25 cellular contexts compared by ENCODE assay signal in the genomic region with DNA sequence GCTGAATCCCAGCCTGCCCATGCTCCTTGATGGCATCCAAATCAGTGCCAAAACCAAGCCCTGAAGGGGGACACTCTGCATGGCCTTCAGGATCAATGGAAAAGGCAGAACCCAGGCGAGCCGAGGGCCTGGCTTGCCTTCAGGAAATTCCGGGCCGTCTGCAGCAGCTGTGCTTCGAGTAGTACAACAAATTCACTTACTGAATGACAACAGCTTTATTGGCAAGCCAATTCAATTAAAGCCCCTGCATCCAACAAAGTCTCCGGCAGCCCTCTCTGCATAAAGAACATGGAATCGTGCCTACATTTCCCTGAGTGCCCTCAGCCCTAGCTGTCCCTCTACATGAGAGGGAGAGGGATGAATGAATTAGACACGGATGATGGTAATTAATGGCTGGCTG.
DNase-seq lines count a peak whose midpoint lies in the region; ATAC-seq, FAIRE-seq and TF ChIP-seq lines count a peak whose summit lies in the region.
"Had no signal": no experiment of that assay in that cellular context is flagged by ENCODE, and none has a peak within 500 bp of the region (broad histone marks: within the 10 kb centered on the region; RNA-seq: fewer than 3 reads in every experiment).

No MANE protein-coding gene starts in this region.

- no peak for FAIRE-seq in HepG2 (lab: Jason Lieb, UNC)
- FAIRE-seq: astrocyte, GM18507, H1 had no signal

- no peaks in the 10 kb centered on the region for H4K20me1 ChIP-seq in HepG2 (ENCODE audit: insufficient read depth, low read length)

- no peak overlapping the region for H3K4me3 ChIP-seq in colonic mucosa
- no peak overlapping the region for H3K4me3 ChIP-seq in ovary
- H3K4me3 ChIP-seq in HepG2 (replicated peaks in 1 of 3; ENCODE audit: insufficient read depth in 1 of 3, low read depth in 2 of 3, low read length in 3 of 3): no peak overlapping the region
- H3K4me3 ChIP-seq: gastroesophageal sphincter had no signal

- H3K27me3 ChIP-seq in colonic mucosa (no peaks in the 10 kb centered on the region), ovary (no peaks in the 10 kb centered on the region), HepG2 (ENCODE audit: control insufficient read depth in 1 of 2, insufficient read depth in 2 of 2, low read length in 2 of 2) (no peaks in the 10 kb centered on the region)
- H3K27me3 ChIP-seq: gastroesophageal sphincter had no signal

- ATAC-seq in stimulated activated memory B cell treated with anti-CD40 and anti-IgM and Interleukin-4, amounts not matched to agents 10 μg/mL and 1 μg/mL and 100 μg/mL, for 72 hours: no peak
- ATAC-seq in GM18867 (IDR thresholded peaks at IDR 0.05; ENCODE audit: unreplicated experiment) (no peak), HepG2 (no peak)
- ATAC-seq: gastroesophageal sphincter; left colon; stimulated activated naive CD8-positive, alpha-beta T cell treated with anti-CD3 and anti-CD28 coated beads, Interleukin-15, amount 100 ng/mL, for 72 hours had no signal

- H3K4me1 Mint-ChIP-seq in stimulated activated memory B cell treated with anti-CD40 and anti-IgM and Interleukin-4, amounts not matched to agents 10 μg/mL and 1 μg/mL and 100 μg/mL, for 72 hours: peaks cover 92% of the 10 kb centered on the region
- H3K4me1 Mint-ChIP-seq: stimulated activated naive CD8-positive, alpha-beta T cell treated with anti-CD3 and anti-CD28 coated beads, Interleukin-15, amount 100 ng/mL, for 72 hours had no signal

- CTCF ChIA-PET in HepG2 (lab: Yijun Ruan, JAX; ENCODE audit: low intra/inter-chr PET ratio, low total read pairs): no interaction called here

- TF ChIP-seq EP300 in ovary (IDR thresholded peaks at IDR 0.05) (no peak), HepG2 (IDR thresholded peaks at IDR 0.05; ENCODE audit: low read depth in 2 of 2, low read length in 2 of 2) (no peak), HepG2 (CRISPR knock-in tag; IDR thresholded peaks at IDR 0.05; ENCODE audit: borderline replicate concordance) (no peak)

- POLR2A ChIA-PET in HepG2 (lab: Yijun Ruan, JAX): no interaction called here

- 81 to 85% (median 84%) methylated on average over 8 of the region's 8 CpGs for WGBS in ovary, 3 donors
- WGBS in HepG2 (ENCODE audit: low lambda C conversion rate): 55% methylated on average over 6 of the region's 8 CpGs

- H3K27ac ChIP-seq in colonic mucosa: no peak overlapping the region
- no peak overlapping the region for H3K27ac ChIP-seq in ovary
- H3K27ac ChIP-seq in HepG2 (ENCODE audit: extremely low read length, insufficient read depth, low read length): no peak overlapping the region
- H3K27ac ChIP-seq: gastroesophageal sphincter had no signal

- no peaks in the 10 kb centered on the region for H3K79me2 ChIP-seq in HepG2 (ENCODE audit: insufficient read depth, low read length)

- H3K4me1 ChIP-seq in colonic mucosa: no peaks in the 10 kb centered on the region
- H3K4me1 ChIP-seq in ovary (ENCODE audit: insufficient read depth): no peaks in the 10 kb centered on the region
- no peaks in the 10 kb centered on the region for H3K4me1 ChIP-seq in HepG2 (ENCODE audit: insufficient read depth, low read length)
- H3K4me1 ChIP-seq: gastroesophageal sphincter had no signal

- no peak overlapping the region for H3K4me2 ChIP-seq in HepG2 (ENCODE audit: low read depth, low read length)

- peaks cover 7% of the 10 kb centered on the region for H3K9me3 Mint-ChIP-seq in stimulated activated memory B cell treated with anti-CD40 and anti-IgM and Interleukin-4, amounts not matched to agents 10 μg/mL and 1 μg/mL and 100 μg/mL, for 72 hours
- H3K9me3 Mint-ChIP-seq: stimulated activated naive CD8-positive, alpha-beta T cell treated with anti-CD3 and anti-CD28 coated beads, Interleukin-15, amount 100 ng/mL, for 72 hours; T-helper 2 cell treated with Interferon-gamma antibody and Interleukin-4, amounts not matched to agents 5 μg/mL and 100 μg/mL, for 36 hours had no signal

- no peak overlapping the region for H3K9ac ChIP-seq in colonic mucosa (ENCODE audit: low read depth in 2 of 2, low read length in 2 of 2)
- H3K9ac ChIP-seq in HepG2 (ENCODE audit: insufficient read depth, low read depth, low read length): no peak overlapping the region

- in situ Hi-C loops in HepG2 (cut with HindIII; ENCODE audit: extremely low pct_ligation_motif_present, low pct_unique_long_range_greater_than_20kb): no loop called here

- no peak overlapping the region for H2AFZ ChIP-seq in HepG2 (ENCODE audit: low read length)

- no peak overlapping the region for H3K4me3 Mint-ChIP-seq in stimulated activated memory B cell treated with anti-CD40 and anti-IgM and Interleukin-4, amounts not matched to agents 10 μg/mL and 1 μg/mL and 100 μg/mL, for 72 hours
- H3K4me3 Mint-ChIP-seq: activated naive CD8-positive, alpha-beta T cell treated with anti-CD3 and anti-CD28 coated beads, Interleukin-2, amount 10 ng/mL, durations not matched to agents 7 days and 5 days; stimulated activated naive CD8-positive, alpha-beta T cell treated with anti-CD3 and anti-CD28 coated beads, Interleukin-15, amount 100 ng/mL, for 72 hours; T-helper 2 cell treated with Interferon-gamma antibody and Interleukin-4, amounts not matched to agents 5 μg/mL and 100 μg/mL, for 36 hours had no signal

- no peaks in the 10 kb centered on the region for H3K9me3 ChIP-seq in colonic mucosa
- no peaks in the 10 kb centered on the region for H3K9me3 ChIP-seq in ovary
- H3K9me3 ChIP-seq in HepG2 (ENCODE audit: low read length): no peaks in the 10 kb centered on the region
- H3K9me3 ChIP-seq: gastroesophageal sphincter had no signal

- H3K27me3 Mint-ChIP-seq in stimulated activated memory B cell treated with anti-CD40 and anti-IgM and Interleukin-4, amounts not matched to agents 10 μg/mL and 1 μg/mL and 100 μg/mL, for 72 hours: no peaks in the 10 kb centered on the region

- intact Hi-C loops in colonic mucosa (cut with DNase I): no loop called here
- intact Hi-C loops in ovary (cut with DNase I): no loop called here
- intact Hi-C loops in HepG2 (cut with micrococcal nuclease; ENCODE audit: unreplicated experiment): no loop called here

- TF ChIP-seq CTCF in colonic mucosa (IDR thresholded peaks at IDR 0.05) (no peak), ovary (IDR thresholded peaks at IDR 0.05) (no peak), HepG2 (CRISPR knock-in tag; IDR thresholded peaks at IDR 0.05) (no peak)

- peak overlapping the region; percentile 96 for H3K27ac Mint-ChIP-seq in stimulated activated memory B cell treated with anti-CD40 and anti-IgM and Interleukin-4, amounts not matched to agents 10 μg/mL and 1 μg/mL and 100 μg/mL, for 72 hours
- H3K27ac Mint-ChIP-seq: activated naive CD8-positive, alpha-beta T cell treated with anti-CD3 and anti-CD28 coated beads, Interleukin-2, amount 10 ng/mL, durations not matched to agents 7 days and 5 days; stimulated activated naive CD8-positive, alpha-beta T cell treated with anti-CD3 and anti-CD28 coated beads, Interleukin-15, amount 100 ng/mL, for 72 hours; T-helper 2 cell treated with Interferon-gamma antibody and Interleukin-4, amounts not matched to agents 5 μg/mL and 100 μg/mL, for 36 hours had no signal

- H3K36me3 ChIP-seq in colonic mucosa (no peaks in the 10 kb centered on the region), ovary (no peaks in the 10 kb centered on the region), HepG2 (replicated peaks in 1 of 2; ENCODE audit: control insufficient read depth in 1 of 2, insufficient read depth in 2 of 2, low read length in 2 of 2) (no peaks in the 10 kb centered on the region)
- H3K36me3 ChIP-seq: gastroesophageal sphincter had no signal

- no peak for TF ChIP-seq RAD21 in HepG2 (CRISPR knock-in tag; IDR thresholded peaks at IDR 0.05)

- no TSS peak for BruUV-seq in HepG2 (replicated peaks; lab: Mats Ljungman, UMichigan)

- peaks cover 12% of the 10 kb centered on the region for H3K36me3 Mint-ChIP-seq in stimulated activated memory B cell treated with anti-CD40 and anti-IgM and Interleukin-4, amounts not matched to agents 10 μg/mL and 1 μg/mL and 100 μg/mL, for 72 hours
- H3K36me3 Mint-ChIP-seq: activated naive CD8-positive, alpha-beta T cell treated with anti-CD3 and anti-CD28 coated beads, Interleukin-2, amount 10 ng/mL, durations not matched to agents 7 days and 5 days had no signal

- TF ChIP-seq POLR2A in ovary (IDR thresholded peaks at IDR 0.05): no peak
- no peak for TF ChIP-seq POLR2A in HepG2 (IDR thresholded peaks at IDR 0.05; ENCODE audit: insufficient read depth in 1 of 2, low read depth in 2 of 2, low read length in 2 of 2)

- peak; percentile 35 for DNase-seq in NCI-H82 (lab: John Stamatoyannopoulos, UW)
- DNase-seq in NCI-H82 treated with DMSO at 0.1 percent for 48 hours (lab: John Stamatoyannopoulos, UW; ENCODE audit: unreplicated experiment): no peak
- peak; percentile 24 for DNase-seq in NCI-H446 treated with DMSO at 0.1 percent for 48 hours (lab: John Stamatoyannopoulos, UW)
- peak; percentile 8 for DNase-seq in colonic mucosa
- DNase-seq in ovary: no peak
- DNase-seq in HepG2 (ENCODE audit: low spot score): no peak
- DNase-seq: 8988T; activated CD4-positive, alpha-beta T cell treated with anti-CD3 and anti-CD28 coated beads for 48 hours; activated CD8-positive, alpha-beta memory T cell treated with anti-CD3 and anti-CD28 coated beads for 24 hours; activated effector memory CD4-positive, alpha-beta T cell treated with Interleukin-2 at 50 U/mL for 16 hours; activated naive CD8-positive, alpha-beta T cell treated with anti-CD3 and anti-CD28 coated beads, Interleukin-2, amount 10 ng/mL, durations not matched to agents 7 days and 5 days; central memory CD4-positive, alpha-beta T cell; hippocampal formation; left colon; NCI-H187; NCI-H69; OCI-M1; stimulated activated naive CD8-positive, alpha-beta T cell treated with anti-CD3 and anti-CD28 coated beads, Interleukin-15, amount 100 ng/mL, for 72 hours had no signal

TF ChIP-seq in HepG2, 621 proteins besides CTCF, POLR2A, EP300 and RAD21 (continues in another document):
- TF ChIP-seq TBL1XR1 (IDR thresholded peaks at IDR 0.05; ENCODE audit: borderline replicate concordance, low read length, partially characterized antibody): no peak
- TF ChIP-seq, protein P1, sequence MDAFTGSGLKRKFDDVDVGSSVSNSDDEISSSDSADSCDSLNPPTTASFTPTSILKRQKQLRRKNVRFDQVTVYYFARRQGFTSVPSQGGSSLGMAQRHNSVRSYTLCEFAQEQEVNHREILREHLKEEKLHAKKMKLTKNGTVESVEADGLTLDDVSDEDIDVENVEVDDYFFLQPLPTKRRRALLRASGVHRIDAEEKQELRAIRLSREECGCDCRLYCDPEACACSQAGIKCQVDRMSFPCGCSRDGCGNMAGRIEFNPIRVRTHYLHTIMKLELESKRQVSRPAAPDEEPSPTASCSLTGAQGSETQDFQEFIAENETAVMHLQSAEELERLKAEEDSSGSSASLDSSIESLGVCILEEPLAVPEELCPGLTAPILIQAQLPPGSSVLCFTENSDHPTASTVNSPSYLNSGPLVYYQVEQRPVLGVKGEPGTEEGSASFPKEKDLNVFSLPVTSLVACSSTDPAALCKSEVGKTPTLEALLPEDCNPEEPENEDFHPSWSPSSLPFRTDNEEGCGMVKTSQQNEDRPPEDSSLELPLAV (CRISPR knock-in tag; conservative IDR thresholded peaks at IDR 0.05; ENCODE audit: low read depth): no peak

Comparison
In these comparisons a context has a peak if more than half of its experiments do, and no peak if none do; other contexts are left out.
1. DNase-seq: peak in NCI-H82 (single experiment), NCI-H446 treated with DMSO at 0.1 percent for 48 hours (single experiment) and colonic mucosa (single experiment); none in NCI-H82 treated with DMSO at 0.1 percent for 48 hours (single experiment), ovary (0 of 5) and HepG2 (single experiment).